Comparison of ENCODE assay signal across 31 cellular contexts in the genomic region with DNA sequence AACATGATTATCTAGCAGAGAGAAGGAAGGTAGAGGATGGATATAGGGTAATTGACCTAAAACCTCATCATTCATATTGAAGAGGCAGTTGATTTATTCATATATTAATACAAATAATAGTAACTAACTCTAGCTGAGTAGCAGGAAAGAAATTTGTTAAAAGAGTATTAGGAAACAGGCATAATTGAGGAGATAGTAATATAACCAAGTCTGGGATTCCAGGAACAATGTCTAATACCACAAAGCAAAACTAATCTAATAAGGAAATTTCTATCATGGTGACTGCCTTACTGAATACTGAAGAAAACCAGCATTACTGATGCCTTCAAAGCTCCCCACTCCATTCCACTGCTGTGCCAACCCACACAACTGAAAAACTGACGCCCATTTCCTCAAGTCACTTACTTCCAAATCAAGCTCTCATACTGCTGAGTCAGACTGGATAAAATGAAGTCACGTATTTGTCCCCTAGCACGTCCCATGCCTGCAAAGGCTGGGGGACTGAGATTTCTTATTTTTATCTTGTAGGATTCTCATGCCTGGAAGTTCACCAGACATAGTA.
DNase-seq lines count a peak whose midpoint lies in the region; ATAC-seq, FAIRE-seq and TF ChIP-seq lines count a peak whose summit lies in the region.
"Had no signal": no experiment of that assay in that cellular context is flagged by ENCODE, and none has a peak within 500 bp of the region (broad histone marks: within the 10 kb centered on the region; RNA-seq: fewer than 3 reads in every experiment).

No MANE protein-coding gene starts in this region.

- H3K36me3 ChIP-seq in small intestine (ENCODE audit: control insufficient read depth in 2 of 2, insufficient read depth in 2 of 2, low read length in 2 of 2) = no peaks in the 10 kb centered on the region
- H3K36me3 ChIP-seq: adrenal gland, BE2C, cardiac muscle cell, esophagus squamous epithelium, lower lobe of right lung, ovary, right atrium auricular region had no signal

- no peak overlapping the region for H3K27ac ChIP-seq in small intestine (ENCODE audit: low read depth in 1 of 2, low read length in 1 of 2)
- H3K27ac ChIP-seq: adrenal gland, cardiac muscle cell, esophagus squamous epithelium, KMS-11, lower lobe of right lung, ovary, right atrium auricular region, VCaP had no signal

- DNase-seq in AG08396 (ENCODE audit: low spot score) (peak; percentile 6), H4 (ENCODE audit: low spot score) (peak; percentile 30), fibroblast of the aortic adventitia (ENCODE audit: low read depth) (peak; percentile 81), small intestine (no peak), NCI-H524 treated with DMSO at 0.1 percent for 48 hours (lab: John Stamatoyannopoulos, UW) (no peak)
- DNase-seq: activated CD4-positive, alpha-beta T cell treated with anti-CD3 and anti-CD28 coated beads for 48 hours; activated naive CD4-positive, alpha-beta T cell; activated T-cell treated with anti-CD3 and anti-CD28 coated beads, Interleukin-2, amount 50 U/mL, for 4 hours; adrenal gland; BE2C; DMS53; esophagus squamous epithelium; kidney glomerular epithelial cell; lower lobe of right lung; mucosa of descending colon; MV-4-11; NCI-H1694; NCI-H2171 treated with DMSO at 0.1 percent for 48 hours; NCI-H524; ovary; RPMI8226; stimulated activated naive CD8-positive, alpha-beta T cell treated with anti-CD3 and anti-CD28 coated beads, Interleukin-15, Interleukin-2, amounts not matched to agents 100 U/mL and 50 U/mL, for 24 hours; T-helper 2 cell; trophoblast cell had no signal

- TF ChIP-seq CTCF in fibroblast of the aortic adventitia (IDR thresholded peaks at IDR 0.05; ENCODE audit: insufficient read depth, low read length) = no peak

- no peaks in the 10 kb centered on the region for H3K4me1 ChIP-seq in small intestine (ENCODE audit: control insufficient read depth in 2 of 2, insufficient read depth in 1 of 2, low read depth in 1 of 2, low read length in 1 of 2)
- H3K4me1 ChIP-seq: adrenal gland, BE2C, esophagus squamous epithelium, lower lobe of right lung, right atrium auricular region had no signal

- 78 to 86% (median 83%) methylated on average over 3 of the region's 3 CpGs for WGBS in small intestine, 3 donors

- FAIRE-seq in small intestine (lab: Jason Lieb, UNC) = no peak

- peak; percentile 94 for ATAC-seq in SK-N-SH treated with all-trans-retinoic acid at 6 μM for 48 hours
- ATAC-seq in HG02840 (IDR thresholded peaks at IDR 0.05; ENCODE audit: low FRiP score, unreplicated experiment) = no peak
- no peak for ATAC-seq in HG03521 (IDR thresholded peaks at IDR 0.05; ENCODE audit: unreplicated experiment)
- ATAC-seq: activated T-cell treated with anti-CD3 and anti-CD28 coated beads, Interleukin-2, amount 50 U/mL, for 4 hours; lower lobe of right lung; mucosa of descending colon; stimulated activated naive CD8-positive, alpha-beta T cell treated with anti-CD3 and anti-CD28 coated beads, Interleukin-15, Interleukin-2, amounts not matched to agents 100 U/mL and 50 U/mL, for 24 hours had no signal

- no peaks in the 10 kb centered on the region for H3K27me3 ChIP-seq in small intestine (ENCODE audit: control insufficient read depth in 2 of 2, insufficient read depth in 2 of 2, low read length in 2 of 2)
- H3K27me3 ChIP-seq: adrenal gland, BE2C, cardiac muscle cell, esophagus squamous epithelium, ovary, right atrium auricular region had no signal

- H3K9me3 ChIP-seq in small intestine (ENCODE audit: control insufficient read depth, low read depth) = no peaks in the 10 kb centered on the region
- H3K9me3 ChIP-seq: adrenal gland, BE2C, lower lobe of right lung, mucosa of descending colon, ovary had no signal

- H3K4me3 ChIP-seq in fibroblast of the aortic adventitia (ENCODE audit: low read depth, low read length) (no peak overlapping the region), small intestine (ENCODE audit: low read depth in 1 of 2, low read length in 2 of 2) (no peak overlapping the region)
- H3K4me3 ChIP-seq: adrenal gland, cardiac muscle cell, esophagus squamous epithelium, lower lobe of right lung, mucosa of descending colon, ovary, right atrium auricular region had no signal

TF ChIP-seq in SK-N-SH treated with all-trans-retinoic acid at 6 μM for 48 hours, 23 proteins besides CTCF, POLR2A, EP300 and RAD21:
- peak; percentile 60 for TF ChIP-seq ISL1 (CRISPR knock-in tag; IDR thresholded peaks at IDR 0.05)
- TF ChIP-seq ESRRG (CRISPR knock-in tag; IDR thresholded peaks at IDR 0.05) = no peak

Comparison
In these comparisons a context has a peak if more than half of its experiments do, and no peak if none do; other contexts are left out.
1. DNase-seq: peak in AG08396 (single experiment), H4 (single experiment) and fibroblast of the aortic adventitia (single experiment); none in small intestine (single experiment) and NCI-H524 treated with DMSO at 0.1 percent for 48 hours (single experiment).